7 cellular contexts compared by ENCODE assay signal in genomic region chr15:74843445-74843828, GRCh38. TPM values are rescaled to one million over a fixed set of nuclear protein-coding genes. Genes with fewer than 3 reads are reported as not detected.
DNase-seq lines count a peak whose midpoint lies in the region; FAIRE-seq and TF ChIP-seq lines count a peak whose summit lies in the region.

No MANE protein-coding gene starts in this region.

- peak overlapping the region; percentile 90 for H3K4me3 Mint-ChIP-seq in activated naive CD8-positive, alpha-beta T cell treated with anti-CD3 and anti-CD28 coated beads for 36 hours

- no peaks in the 10 kb centered on the region for H3K27me3 Mint-ChIP-seq in activated naive CD8-positive, alpha-beta T cell treated with anti-CD3 and anti-CD28 coated beads for 36 hours

- H3K4me1 ChIP-seq in HUES6 (ENCODE audit: control insufficient read depth, insufficient read depth, low read length): peaks cover 17% of the 10 kb centered on the region
- peaks cover 14% of the 10 kb centered on the region for H3K4me1 ChIP-seq in keratinocyte (ENCODE audit: control insufficient read depth, extremely low read depth, insufficient read depth, low read length)
- peaks cover 2 to 36% (median 27%) of the 10 kb centered on the region in 5 donors for H3K4me1 ChIP-seq in subcutaneous abdominal adipose tissue (ENCODE audit: control insufficient read depth in 5 of 5, insufficient read depth in 5 of 5, low read length in 5 of 5)

- H4K20me1 ChIP-seq in keratinocyte (ENCODE audit: control insufficient read depth, extremely low read depth, insufficient read depth, low read length): no peaks in the 10 kb centered on the region

- H3K9me3 Mint-ChIP-seq in activated naive CD8-positive, alpha-beta T cell treated with anti-CD3 and anti-CD28 coated beads for 36 hours: no peaks in the 10 kb centered on the region

- DNase-seq in activated naive CD8-positive, alpha-beta T cell treated with anti-CD3 and anti-CD28 coated beads for 36 hours: no peak
- DNase-seq in keratinocyte (ENCODE audit: low read depth, low spot score) (no peak), GF-D8 (lab: John Stamatoyannopoulos, UW) (no peak), DMS53 treated with DMSO at 0.1 percent for 48 hours (lab: John Stamatoyannopoulos, UW; ENCODE audit: unreplicated experiment) (no peak), NOMO-1 treated with DMSO at 0.1 percent for 48 hours (lab: John Stamatoyannopoulos, UW; ENCODE audit: unreplicated experiment) (no peak)

- no peak for FAIRE-seq in keratinocyte (lab: Jason Lieb, UNC)

- no peak for TF ChIP-seq CTCF in keratinocyte (optimal IDR thresholded peaks at IDR 0.05 in 1 of 3, IDR thresholded peaks at IDR 0.05 in 1 of 3, conservative IDR thresholded peaks at IDR 0.05 in 1 of 3; ENCODE audit: extremely low read depth in 1 of 3, insufficient read depth in 2 of 3, low read length in 3 of 3)

- H3K9ac ChIP-seq in HUES6 (ENCODE audit: low read length) (peak overlapping the region; percentile 81), keratinocyte (ENCODE audit: control insufficient read depth, extremely low read depth, insufficient read depth, low read length) (peak overlapping the region; percentile 81), subcutaneous abdominal adipose tissue (ENCODE audit: low read length in 5 of 5) (peak overlapping the region; percentile 30 to 86 (median 81))

- dilution Hi-C loops in keratinocyte (cut with MboI; ENCODE audit: extremely low pct_ligation_motif_present, low sequenced_read_pairs): no loop called here

- H3K36me3 ChIP-seq in HUES6 (ENCODE audit: control insufficient read depth, insufficient read depth, low read length): peaks cover 36% of the 10 kb centered on the region
- H3K36me3 ChIP-seq in keratinocyte (ENCODE audit: control insufficient read depth in 2 of 2, extremely low read depth in 1 of 2, insufficient read depth in 2 of 2, low read length in 2 of 2): peaks cover 4 to 18% of the 10 kb centered on the region in 2 experiments
- peaks cover 0 to 54% (median 39%) of the 10 kb centered on the region in 5 donors for H3K36me3 ChIP-seq in subcutaneous abdominal adipose tissue (ENCODE audit: control insufficient read depth in 5 of 5, insufficient read depth in 5 of 5, low read length in 5 of 5)

- H3K4me1 Mint-ChIP-seq in activated naive CD8-positive, alpha-beta T cell treated with anti-CD3 and anti-CD28 coated beads for 36 hours: peaks cover 41% of the 10 kb centered on the region

- no peaks in the 10 kb centered on the region for H3K79me2 ChIP-seq in keratinocyte (ENCODE audit: control insufficient read depth, insufficient read depth, low read length)

- peak overlapping the region; percentile 89 for H3K27ac Mint-ChIP-seq in activated naive CD8-positive, alpha-beta T cell treated with anti-CD3 and anti-CD28 coated beads for 36 hours

- H3K4me3 ChIP-seq in HUES6 (ENCODE audit: low read depth, low read length): peak overlapping the region; percentile 86
- H3K4me3 ChIP-seq in keratinocyte (ENCODE audit: control insufficient read depth in 2 of 3, extremely low read depth in 1 of 3, insufficient read depth in 2 of 3, low read depth in 1 of 3, low read length in 3 of 3): peak overlapping the region; percentile 35 to 87 (median 77)
- H3K4me3 ChIP-seq in subcutaneous abdominal adipose tissue (ENCODE audit: low read depth in 1 of 5, low read length in 5 of 5): peak overlapping the region; percentile 60 to 95 (median 88)

- H3K9me3 ChIP-seq in HUES6 (ENCODE audit: control insufficient read depth, insufficient read depth, low read depth, low read length) (no peaks in the 10 kb centered on the region), keratinocyte (ENCODE audit: control insufficient read depth, low read depth, low read length) (no peaks in the 10 kb centered on the region), subcutaneous abdominal adipose tissue (ENCODE audit: control insufficient read depth in 5 of 5, low read length in 5 of 5) (no peaks in the 10 kb centered on the region)

- no peaks in the 10 kb centered on the region for H3K27me3 ChIP-seq in HUES6 (ENCODE audit: control insufficient read depth, insufficient read depth, low read length)
- no peaks in the 10 kb centered on the region for H3K27me3 ChIP-seq in keratinocyte (ENCODE audit: control insufficient read depth, extremely low read depth, insufficient read depth, low read length)
- H3K27me3 ChIP-seq in subcutaneous abdominal adipose tissue (ENCODE audit: control insufficient read depth in 5 of 5, insufficient read depth in 4 of 5, low read length in 5 of 5): no peaks in the 10 kb centered on the region

- peak overlapping the region; percentile 40 for H2AFZ ChIP-seq in keratinocyte (ENCODE audit: control insufficient read depth, low read length)

- H3K27ac ChIP-seq in HUES6 (ENCODE audit: low read depth, low read length): peak overlapping the region; percentile 92
- peak overlapping the region; percentile 77 for H3K27ac ChIP-seq in keratinocyte (ENCODE audit: control insufficient read depth, insufficient read depth, low read length)
- H3K27ac ChIP-seq in subcutaneous abdominal adipose tissue (ENCODE audit: low read depth, low read length): peak overlapping the region; percentile 84

- no peaks in the 10 kb centered on the region for H3K9me1 ChIP-seq in keratinocyte (ENCODE audit: control insufficient read depth, extremely low read depth, insufficient read depth, low read length)

- peak overlapping the region; percentile 87 for H3K4me2 ChIP-seq in keratinocyte (ENCODE audit: control insufficient read depth, extremely low read depth, insufficient read depth, low read depth, low read length)

- H3K36me3 Mint-ChIP-seq in activated naive CD8-positive, alpha-beta T cell treated with anti-CD3 and anti-CD28 coated beads for 36 hours: peaks cover 17% of the 10 kb centered on the region

RNA-seq across cellular contexts. Expression of gene ULK3, which starts 0.5 kb away (rescaled TPM):
- 10 to 100 TPM; 41.1 to 49.9 TPM for total RNA-seq in activated naive CD8-positive, alpha-beta T cell treated with anti-CD3 and anti-CD28 coated beads for 36 hours
- polyA plus RNA-seq in keratinocyte: 12.0 to 26.4 TPM (median 16.5 TPM) in 3 replicates
- 30.4 TPM for polyA plus RNA-seq in keratinocyte (2011; ENCODE audit: low read depth)
- 12.2 and 14.8 TPM in 2 replicates for polyA plus RNA-seq in keratinocyte (2011; cell fraction: cytosol; rRNA removed)
- polyA plus RNA-seq in keratinocyte (2011; cell fraction: nucleus; rRNA removed): 84.1 and 86.4 TPM in 2 replicates
- 17.7 and 48.6 TPM in 2 replicates for polyA plus RNA-seq in keratinocyte (2012; ENCODE audit: low replicate concordance)
- polyA minus RNA-seq in keratinocyte: 8.8 to 21.0 TPM (median 19.1 TPM) in 3 replicates
- polyA minus RNA-seq in keratinocyte (2011; cell fraction: cytosol; rRNA and poly(A)+ RNA removed): 10.6 TPM
- 10.8 and 11.5 TPM in 2 replicates for polyA minus RNA-seq in keratinocyte (2011; cell fraction: nucleus; rRNA and poly(A)+ RNA removed)

RNA-seq across cellular contexts. Expression of gene CPLX3, which starts 17.0 kb away (rescaled TPM):
- total RNA-seq in activated naive CD8-positive, alpha-beta T cell treated with anti-CD3 and anti-CD28 coated beads for 36 hours: under 1 TPM in 1 of 2 experiments, not detected in 1; 0.19 TPM
- polyA plus RNA-seq in keratinocyte: 0.03 TPM in 1 of 3 replicates, not detected in the others
- polyA plus RNA-seq in keratinocyte (2011; ENCODE audit: low read depth): not detected
- polyA plus RNA-seq in keratinocyte (2011; cell fraction: cytosol; rRNA removed): not detected in 2 replicates
- polyA plus RNA-seq in keratinocyte (2011; cell fraction: nucleus; rRNA removed): 0.13 and 0.27 TPM in 2 replicates
- 0.18 TPM in 1 of 2 replicates, not detected in the other for polyA plus RNA-seq in keratinocyte (2012; ENCODE audit: low replicate concordance)
- polyA minus RNA-seq in keratinocyte: not detected in 3 replicates
- not detected for polyA minus RNA-seq in keratinocyte (2011; cell fraction: cytosol; rRNA and poly(A)+ RNA removed)
- not detected in 2 replicates for polyA minus RNA-seq in keratinocyte (2011; cell fraction: nucleus; rRNA and poly(A)+ RNA removed)

RNA-seq across cellular contexts. Expression of gene SCAMP2, which starts 29.7 kb away (rescaled TPM):
- total RNA-seq in activated naive CD8-positive, alpha-beta T cell treated with anti-CD3 and anti-CD28 coated beads for 36 hours: 10 to 100 TPM; 57.5 to 59.6 TPM
- 72.8 to 114 TPM (median 83.5 TPM) in 3 replicates for polyA plus RNA-seq in keratinocyte
- polyA plus RNA-seq in keratinocyte (2011; ENCODE audit: low read depth): 14.4 TPM
- 78.6 and 111 TPM in 2 replicates for polyA plus RNA-seq in keratinocyte (2011; cell fraction: cytosol; rRNA removed)
- polyA plus RNA-seq in keratinocyte (2011; cell fraction: nucleus; rRNA removed): 132 and 147 TPM in 2 replicates
- 58.0 and 72.4 TPM in 2 replicates for polyA plus RNA-seq in keratinocyte (2012; ENCODE audit: low replicate concordance)
- 147 to 181 TPM (median 180 TPM) in 3 replicates for polyA minus RNA-seq in keratinocyte
- 136 TPM for polyA minus RNA-seq in keratinocyte (2011; cell fraction: cytosol; rRNA and poly(A)+ RNA removed)
- 79.8 and 97.4 TPM in 2 replicates for polyA minus RNA-seq in keratinocyte (2011; cell fraction: nucleus; rRNA and poly(A)+ RNA removed)

RNA-seq across cellular contexts. Expression of gene LMAN1L, which starts 30.8 kb away (rescaled TPM):
- under 1 TPM; 0.14 to 0.33 TPM for total RNA-seq in activated naive CD8-positive, alpha-beta T cell treated with anti-CD3 and anti-CD28 coated beads for 36 hours
- not detected in 3 replicates for polyA plus RNA-seq in keratinocyte
- not detected for polyA plus RNA-seq in keratinocyte (2011; ENCODE audit: low read depth)
- polyA plus RNA-seq in keratinocyte (2011; cell fraction: cytosol; rRNA removed): not detected in 2 replicates
- polyA plus RNA-seq in keratinocyte (2011; cell fraction: nucleus; rRNA removed): 0.05 and 0.22 TPM in 2 replicates
- polyA plus RNA-seq in keratinocyte (2012; ENCODE audit: low replicate concordance): not detected in 2 replicates
- polyA minus RNA-seq in keratinocyte: 0.36 to 0.38 TPM in 2 of 3 replicates, not detected in the other
- polyA minus RNA-seq in keratinocyte (2011; cell fraction: cytosol; rRNA and poly(A)+ RNA removed): not detected
- polyA minus RNA-seq in keratinocyte (2011; cell fraction: nucleus; rRNA and poly(A)+ RNA removed): 0.21 and 0.31 TPM in 2 replicates

RNA-seq across cellular contexts. Expression of gene MPI, which starts 46.4 kb away (rescaled TPM):
- 10 to 100 TPM; 71.4 to 73.2 TPM for total RNA-seq in activated naive CD8-positive, alpha-beta T cell treated with anti-CD3 and anti-CD28 coated beads for 36 hours
- 35.5 to 58.6 TPM (median 39.2 TPM) in 3 replicates for polyA plus RNA-seq in keratinocyte
- 4.1 TPM for polyA plus RNA-seq in keratinocyte (2011; ENCODE audit: low read depth)
- 39.8 and 41.8 TPM in 2 replicates for polyA plus RNA-seq in keratinocyte (2011; cell fraction: cytosol; rRNA removed)
- polyA plus RNA-seq in keratinocyte (2011; cell fraction: nucleus; rRNA removed): 45.6 and 50.0 TPM in 2 replicates
- 13.8 and 34.6 TPM in 2 replicates for polyA plus RNA-seq in keratinocyte (2012; ENCODE audit: low replicate concordance)
- 48.7 to 52.8 TPM (median 52.3 TPM) in 3 replicates for polyA minus RNA-seq in keratinocyte
- polyA minus RNA-seq in keratinocyte (2011; cell fraction: cytosol; rRNA and poly(A)+ RNA removed): 34.7 TPM
- 17.0 and 24.9 TPM in 2 replicates for polyA minus RNA-seq in keratinocyte (2011; cell fraction: nucleus; rRNA and poly(A)+ RNA removed)
